13 cellular contexts compared by ENCODE assay signal in the genomic region with DNA sequence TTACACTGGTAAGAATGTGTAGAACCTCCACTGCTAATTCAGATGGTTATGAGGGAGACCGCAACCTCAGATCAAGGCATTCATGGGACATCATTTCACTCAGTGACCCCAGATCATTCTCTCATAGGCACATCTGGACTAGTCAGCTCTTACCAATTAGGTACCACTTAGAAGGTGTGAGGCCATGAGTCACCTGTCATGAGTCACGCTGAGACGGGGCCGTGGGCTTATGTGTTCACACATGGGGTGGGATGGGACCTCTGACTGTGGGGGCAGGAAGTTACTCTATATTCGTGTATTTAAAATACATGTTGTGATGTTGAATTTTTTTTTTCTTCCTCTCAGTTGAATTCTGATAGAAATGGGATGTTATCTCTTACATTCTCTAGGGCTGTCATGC. TPM values are rescaled to one million over a fixed set of nuclear protein-coding genes. Genes with fewer than 3 reads are reported as not detected.
DNase-seq lines count a peak whose midpoint lies in the region; ATAC-seq and TF ChIP-seq lines count a peak whose summit lies in the region.
"Had no signal": no experiment of that assay in that cellular context is flagged by ENCODE, and none has a peak within 500 bp of the region (broad histone marks: within the 10 kb centered on the region; RNA-seq: fewer than 3 reads in every experiment).

No MANE protein-coding gene starts in this region.

- H3K27me3 ChIP-seq in neural progenitor cell = peaks cover 18% of the 10 kb centered on the region

- no peaks in the 10 kb centered on the region for H3K79me2 ChIP-seq in neural progenitor cell (ENCODE audit: low read depth)

- no peaks in the 10 kb centered on the region for H3K4me1 ChIP-seq in neural progenitor cell
- H3K4me1 ChIP-seq: psoas muscle had no signal

- no peak overlapping the region for H3K27ac ChIP-seq in neural progenitor cell
- H3K27ac ChIP-seq: psoas muscle, thoracic aorta had no signal

- H3K9me3 Mint-ChIP-seq in activated T-cell treated with anti-CD3 and anti-CD28 coated beads, Interleukin-2, amount 50 U/mL, for 24 hours = no peaks in the 10 kb centered on the region
- peaks cover 5% of the 10 kb centered on the region for H3K9me3 Mint-ChIP-seq in neural progenitor cell
- H3K9me3 Mint-ChIP-seq: activated T-helper 1 cell treated with anti-CD3 and anti-CD28 coated beads, Interleukin-12 subunit alpha, Interleukin-12 subunit beta, Interleukin-2, Interleukin-4 antibody, amounts not matched to agents 30 ng/mL and 10 ng/mL and 1 ng/mL, durations not matched to agents 14 hours and 24 hours and 36 hours; memory B cell had no signal

- no peak overlapping the region for H2AFZ ChIP-seq in neural progenitor cell (replicated peaks)

- H3K4me3 ChIP-seq in neural progenitor cell = no peak overlapping the region
- H3K4me3 ChIP-seq: psoas muscle, thoracic aorta had no signal

- H3K36me3 ChIP-seq in neural progenitor cell = no peaks in the 10 kb centered on the region
- H3K36me3 ChIP-seq: thoracic aorta had no signal

- H3K27ac Mint-ChIP-seq in activated T-cell treated with anti-CD3 and anti-CD28 coated beads, Interleukin-2, amount 50 U/mL, for 24 hours = peak overlapping the region; percentile 63
- H3K27ac Mint-ChIP-seq in neural progenitor cell = peak overlapping the region; percentile 15
- H3K27ac Mint-ChIP-seq: activated T-helper 1 cell treated with anti-CD3 and anti-CD28 coated beads, Interleukin-12 subunit alpha, Interleukin-12 subunit beta, Interleukin-2, Interleukin-4 antibody, amounts not matched to agents 30 ng/mL and 10 ng/mL and 1 ng/mL, durations not matched to agents 14 hours and 24 hours and 36 hours; memory B cell had no signal

- no peaks in the 10 kb centered on the region for H3K36me3 Mint-ChIP-seq in activated T-cell treated with anti-CD3 and anti-CD28 coated beads, Interleukin-2, amount 50 U/mL, for 24 hours (ENCODE audit: low read depth)
- peaks cover 3% of the 10 kb centered on the region for H3K36me3 Mint-ChIP-seq in neural progenitor cell
- H3K36me3 Mint-ChIP-seq: memory B cell had no signal

- ATAC-seq in HG02798 (IDR thresholded peaks at IDR 0.05; ENCODE audit: poor library complexity, unreplicated experiment) (no peak), GM21723 (IDR thresholded peaks at IDR 0.05; ENCODE audit: unreplicated experiment) (no peak)
- ATAC-seq: psoas muscle had no signal

- no peak overlapping the region for H3K9ac ChIP-seq in neural progenitor cell

- no peak for TF ChIP-seq CTCF in neural progenitor cell (IDR thresholded peaks at IDR 0.05)

- H3K4me3 Mint-ChIP-seq in activated T-cell treated with anti-CD3 and anti-CD28 coated beads, Interleukin-2, amount 50 U/mL, for 24 hours = no peak overlapping the region
- H3K4me3 Mint-ChIP-seq in neural progenitor cell = no peak overlapping the region
- H3K4me3 Mint-ChIP-seq: activated T-helper 1 cell treated with anti-CD3 and anti-CD28 coated beads, Interleukin-12 subunit alpha, Interleukin-12 subunit beta, Interleukin-2, Interleukin-4 antibody, amounts not matched to agents 30 ng/mL and 10 ng/mL and 1 ng/mL, durations not matched to agents 14 hours and 24 hours and 36 hours; memory B cell had no signal

- H3K4me1 Mint-ChIP-seq in activated T-cell treated with anti-CD3 and anti-CD28 coated beads, Interleukin-2, amount 50 U/mL, for 24 hours (ENCODE audit: low read depth) = peaks cover 23% of the 10 kb centered on the region
- peaks cover 8% of the 10 kb centered on the region for H3K4me1 Mint-ChIP-seq in neural progenitor cell
- H3K4me1 Mint-ChIP-seq: memory B cell had no signal

- H3K9me3 ChIP-seq in neural progenitor cell (ENCODE audit: low read depth) = no peaks in the 10 kb centered on the region
- H3K9me3 ChIP-seq: psoas muscle, thoracic aorta had no signal

- no peak overlapping the region for H3K4me2 ChIP-seq in neural progenitor cell

- DNase-seq in activated T-cell treated with anti-CD3 and anti-CD28 coated beads for 1 hour (ENCODE audit: low read depth) (peak; percentile 33), neural progenitor cell (ENCODE audit: low spot score) (no peak), NOMO-1 (lab: John Stamatoyannopoulos, UW; ENCODE audit: unreplicated experiment in 2 of 2) (no peak)
- no peak for DNase-seq in activated T-cell treated with anti-CD3 and anti-CD28 coated beads, Interleukin-2, amount 50 U/mL, for 1 hour
- DNase-seq in activated T-cell treated with anti-CD3 and anti-CD28 coated beads, Interleukin-2, amount 50 U/mL, for 24 hours = peak; percentile 65
- peak; percentile 27 for DNase-seq in stimulated activated CD8-positive, alpha-beta memory T cell treated with anti-CD3 and anti-CD28 coated beads, Interleukin-7, amount 100 ng/mL, for 24 hours (ENCODE audit: low read depth)
- DNase-seq: NCI-H510A treated with DMSO at 0.1 percent for 48 hours had no signal

- no peaks in the 10 kb centered on the region for H4K20me1 ChIP-seq in neural progenitor cell (ENCODE audit: low read depth)

- H3K27me3 Mint-ChIP-seq in activated T-cell treated with anti-CD3 and anti-CD28 coated beads, Interleukin-2, amount 50 U/mL, for 24 hours = peaks cover 6% of the 10 kb centered on the region
- H3K27me3 Mint-ChIP-seq in neural progenitor cell (ENCODE audit: insufficient read depth, low read depth) = peaks cover 10% of the 10 kb centered on the region

- peaks cover 14% of the 10 kb centered on the region for H3F3A ChIP-seq in neural progenitor cell (ENCODE audit: low read depth)

RNA-seq across cellular contexts. Expression of a gene that starts 55.9 kb away (rescaled TPM):
- 4.8 and 10.5 TPM in 2 replicates for total RNA-seq in neural progenitor cell (ENCODE audit: low replicate concordance)

RNA-seq across cellular contexts. Expression of a gene that starts 56.3 kb away (rescaled TPM):
- 133 and 172 TPM in 2 replicates for total RNA-seq in neural progenitor cell (ENCODE audit: low replicate concordance)

Comparison
In these comparisons a context has a peak if more than half of its experiments do, and no peak if none do; other contexts are left out.
1. DNase-seq: peak in activated T-cell treated with anti-CD3 and anti-CD28 coated beads for 1 hour (single experiment), activated T-cell treated with anti-CD3 and anti-CD28 coated beads, Interleukin-2, amount 50 U/mL, for 24 hours (single experiment) and stimulated activated CD8-positive, alpha-beta memory T cell treated with anti-CD3 and anti-CD28 coated beads, Interleukin-7, amount 100 ng/mL, for 24 hours (single experiment); none in activated T-cell treated with anti-CD3 and anti-CD28 coated beads, Interleukin-2, amount 50 U/mL, for 1 hour (single experiment), neural progenitor cell (single experiment) and NOMO-1 (0 of 2).